Comparison of ENCODE assay signal across 14 cellular contexts in genomic region chr2:101921319-101921960, GRCh38.
DNase-seq lines count a peak whose midpoint lies in the region; ATAC-seq and TF ChIP-seq lines count a peak whose summit lies in the region.
"Had no signal": no experiment of that assay in that cellular context is flagged by ENCODE, and none has a peak within 500 bp of the region (broad histone marks: within the 10 kb centered on the region; RNA-seq: fewer than 3 reads in every experiment).

No MANE protein-coding gene starts in this region.

- H3K27ac Mint-ChIP-seq in activated CD4-positive, alpha-beta T cell treated with anti-CD3 and anti-CD28 coated beads, Interleukin-2, amount 10 ng/mL, durations not matched to agents 7 days and 5 days: no peak overlapping the region
- H3K27ac Mint-ChIP-seq in neural progenitor cell: no peak overlapping the region
- H3K27ac Mint-ChIP-seq: activated naive CD4-positive, alpha-beta T cell treated with anti-CD3 and anti-CD28 coated beads, Interleukin-2, amount 50 U/mL, for 24 hours had no signal

- no peak overlapping the region for H2AFZ ChIP-seq in neural progenitor cell (replicated peaks)

- no peaks in the 10 kb centered on the region for H3K4me1 Mint-ChIP-seq in activated CD4-positive, alpha-beta T cell treated with anti-CD3 and anti-CD28 coated beads, Interleukin-2, amount 10 ng/mL, durations not matched to agents 7 days and 5 days
- H3K4me1 Mint-ChIP-seq in neural progenitor cell: no peaks in the 10 kb centered on the region
- H3K4me1 Mint-ChIP-seq: activated naive CD4-positive, alpha-beta T cell treated with anti-CD3 and anti-CD28 coated beads, Interleukin-2, amount 50 U/mL, for 24 hours had no signal

- peaks cover 22% of the 10 kb centered on the region for H3K9me3 Mint-ChIP-seq in activated CD4-positive, alpha-beta T cell treated with anti-CD3 and anti-CD28 coated beads, Interleukin-2, amount 10 ng/mL, durations not matched to agents 7 days and 5 days
- H3K9me3 Mint-ChIP-seq in neural progenitor cell: peaks cover 18% of the 10 kb centered on the region

- no peak overlapping the region for H3K4me3 Mint-ChIP-seq in activated CD4-positive, alpha-beta T cell treated with anti-CD3 and anti-CD28 coated beads, Interleukin-2, amount 10 ng/mL, durations not matched to agents 7 days and 5 days
- H3K4me3 Mint-ChIP-seq in neural progenitor cell: no peak overlapping the region
- H3K4me3 Mint-ChIP-seq: activated naive CD4-positive, alpha-beta T cell treated with anti-CD3 and anti-CD28 coated beads, Interleukin-2, amount 50 U/mL, for 24 hours had no signal

- H3K9me3 ChIP-seq in neural progenitor cell (ENCODE audit: low read depth): no peaks in the 10 kb centered on the region

- POLR2A ChIA-PET in activated CD4-positive, alpha-beta T cell treated with anti-CD3 and anti-CD28 coated beads, Interleukin-2, amount 10 ng/mL, durations not matched to agents 7 days and 5 days (lab: Charles Lee): no interaction called here

- H4K20me1 ChIP-seq in neural progenitor cell (ENCODE audit: low read depth): no peaks in the 10 kb centered on the region

- no peaks in the 10 kb centered on the region for H3K27me3 ChIP-seq in neural progenitor cell
- H3K27me3 ChIP-seq: tibial artery had no signal

- no peaks in the 10 kb centered on the region for H3K4me1 ChIP-seq in neural progenitor cell
- H3K4me1 ChIP-seq: tibial artery had no signal

- TF ChIP-seq CTCF in neural progenitor cell (IDR thresholded peaks at IDR 0.05): no peak

- CTCF ChIA-PET in activated CD4-positive, alpha-beta T cell treated with anti-CD3 and anti-CD28 coated beads, Interleukin-2, amount 10 ng/mL, durations not matched to agents 7 days and 5 days (lab: Charles Lee): no interaction called here

- peaks cover 6% of the 10 kb centered on the region for H3K36me3 Mint-ChIP-seq in activated CD4-positive, alpha-beta T cell treated with anti-CD3 and anti-CD28 coated beads, Interleukin-2, amount 10 ng/mL, durations not matched to agents 7 days and 5 days (ENCODE audit: low read depth)
- H3K36me3 Mint-ChIP-seq in neural progenitor cell: no peaks in the 10 kb centered on the region

- H3K79me2 ChIP-seq in neural progenitor cell (ENCODE audit: low read depth): no peaks in the 10 kb centered on the region

- H3F3A ChIP-seq in neural progenitor cell (ENCODE audit: low read depth): no peaks in the 10 kb centered on the region

- no peak overlapping the region for H3K9ac ChIP-seq in neural progenitor cell

- H3K27me3 Mint-ChIP-seq in activated CD4-positive, alpha-beta T cell treated with anti-CD3 and anti-CD28 coated beads, Interleukin-2, amount 10 ng/mL, durations not matched to agents 7 days and 5 days: peaks cover 9% of the 10 kb centered on the region
- peaks cover 3% of the 10 kb centered on the region for H3K27me3 Mint-ChIP-seq in neural progenitor cell (ENCODE audit: insufficient read depth, low read depth)

- H3K4me2 ChIP-seq in neural progenitor cell: no peak overlapping the region

- peak; percentile 81 to 93 for DNase-seq in AML-193 (lab: John Stamatoyannopoulos, UW)
- DNase-seq in SKM-1 (lab: John Stamatoyannopoulos, UW; ENCODE audit: unreplicated experiment): peak; percentile 93
- no peak for DNase-seq in left lobe of liver (ENCODE audit: low spot score)
- no peak for DNase-seq in activated CD4-positive, alpha-beta T cell treated with anti-CD3 and anti-CD28 coated beads, Interleukin-2, amount 10 ng/mL, durations not matched to agents 7 days and 5 days
- no peak for DNase-seq in neural progenitor cell (ENCODE audit: low spot score)
- DNase-seq: central memory CD4-positive, alpha-beta T cell; NCI-H187 treated with DMSO at 0.1 percent for 48 hours; NCI-H748 treated with DMSO at 0.1 percent for 48 hours; SHP77; tibial artery had no signal

- no peak overlapping the region for H3K27ac ChIP-seq in neural progenitor cell
- H3K27ac ChIP-seq: tibial artery had no signal

- ATAC-seq in HG02870 (IDR thresholded peaks at IDR 0.05; ENCODE audit: unreplicated experiment): peak; percentile 70
- peak; percentile 10 for ATAC-seq in left lobe of liver
- ATAC-seq in GM18498 (IDR thresholded peaks at IDR 0.05; ENCODE audit: unreplicated experiment): no peak
- ATAC-seq in HG02571 (IDR thresholded peaks at IDR 0.05; ENCODE audit: unreplicated experiment): no peak

- H3K4me3 ChIP-seq in neural progenitor cell: no peak overlapping the region
- H3K4me3 ChIP-seq: tibial artery had no signal

- no peaks in the 10 kb centered on the region for H3K36me3 ChIP-seq in neural progenitor cell

Comparison
In these comparisons a context has a peak if more than half of its experiments do, and no peak if none do; other contexts are left out.
1. DNase-seq: peak in AML-193 (2 of 2) and SKM-1 (single experiment); none in left lobe of liver (single experiment), activated CD4-positive, alpha-beta T cell treated with anti-CD3 and anti-CD28 coated beads, Interleukin-2, amount 10 ng/mL, durations not matched to agents 7 days and 5 days (single experiment) and neural progenitor cell (single experiment).
2. ATAC-seq: peak in HG02870 (single experiment) and left lobe of liver (single experiment); none in GM18498 (single experiment) and HG02571 (single experiment).